In the genomic region with DNA sequence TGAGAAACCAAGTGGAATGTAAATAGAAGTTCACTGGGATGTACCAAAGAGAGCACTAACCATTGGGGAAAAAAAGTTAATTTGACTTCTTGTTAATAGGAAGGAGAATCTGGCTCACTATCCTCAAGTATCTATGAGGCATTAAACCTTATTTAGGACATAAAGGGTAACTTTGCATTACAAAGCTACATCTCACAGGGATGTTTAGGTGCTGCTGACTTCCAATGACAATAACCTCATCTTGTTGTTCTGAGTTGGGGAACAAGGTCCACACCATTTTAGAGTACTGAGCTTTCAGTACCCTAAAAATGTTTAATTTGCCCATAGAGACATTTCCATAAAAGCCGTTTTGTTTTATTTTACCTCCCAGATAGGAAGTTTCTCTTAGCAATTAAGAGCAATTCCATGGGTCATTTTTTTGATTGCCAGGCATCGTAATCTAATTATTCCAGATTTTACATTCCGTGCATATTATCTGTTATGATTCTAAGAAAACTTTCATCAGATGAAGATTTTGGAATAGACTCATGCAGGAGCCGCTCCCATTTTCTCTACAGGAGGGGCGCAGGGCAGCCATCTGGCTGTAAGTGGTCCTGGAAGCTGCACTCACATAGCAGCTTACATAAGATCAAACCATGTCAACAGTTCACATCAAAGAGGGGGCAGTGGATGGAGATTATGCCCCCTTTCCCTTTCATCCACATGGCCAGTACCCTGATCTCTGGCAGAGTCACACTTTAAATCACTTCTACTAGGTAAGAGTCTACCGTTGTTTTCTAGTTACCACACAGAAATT, we compare ENCODE assay signal across 24 cellular contexts.
DNase-seq lines count a peak whose midpoint lies in the region; ATAC-seq and TF ChIP-seq lines count a peak whose summit lies in the region.
"Had no signal": no experiment of that assay in that cellular context is flagged by ENCODE, and none has a peak within 500 bp of the region (broad histone marks: within the 10 kb centered on the region; RNA-seq: fewer than 3 reads in every experiment).

No MANE protein-coding gene starts in this region.

- H3K36me3 Mint-ChIP-seq in glutamatergic neuron (ENCODE audit: unreplicated experiment), result peaks cover 4% of the 10 kb centered on the region
- H3K36me3 Mint-ChIP-seq: stimulated activated memory B cell treated with anti-CD40 and anti-IgM and Interleukin-4, amounts not matched to agents 10 μg/mL and 1 μg/mL and 100 μg/mL, for 72 hours had no signal

- WGBS in suprapubic skin, result 71% methylated on average over 6 of the region's 6 CpGs
- 80 to 81% methylated on average over 6 of the region's 6 CpGs for WGBS in testis, 2 donors

- H3K27me3 Mint-ChIP-seq in glutamatergic neuron (ENCODE audit: unreplicated experiment), result peaks cover 2% of the 10 kb centered on the region

- H3K9me3 ChIP-seq in suprapubic skin (no peaks in the 10 kb centered on the region), testis (no peaks in the 10 kb centered on the region)
- H3K9me3 ChIP-seq: esophagus muscularis mucosa had no signal

- H3K27ac ChIP-seq in angular gyrus (ENCODE audit: low read depth, low read length) (peak overlapping the region; percentile 38), suprapubic skin (no peak overlapping the region), testis (no peak overlapping the region)
- H3K27ac ChIP-seq: C4-2B, foreskin keratinocyte, WERI-Rb-1 had no signal

- no peaks in the 10 kb centered on the region for H3K27me3 ChIP-seq in suprapubic skin
- no peaks in the 10 kb centered on the region for H3K27me3 ChIP-seq in testis
- H3K27me3 ChIP-seq: esophagus muscularis mucosa had no signal

- H3K36me3 ChIP-seq in suprapubic skin (no peaks in the 10 kb centered on the region), testis (ENCODE audit: low read depth, missing control alignments) (no peaks in the 10 kb centered on the region)
- H3K36me3 ChIP-seq: WERI-Rb-1 had no signal

- no peak for TF ChIP-seq EP300 in suprapubic skin (IDR thresholded peaks at IDR 0.05)

- peaks cover 9% of the 10 kb centered on the region for H3K4me1 ChIP-seq in suprapubic skin
- H3K4me1 ChIP-seq in testis, result no peaks in the 10 kb centered on the region
- H3K4me1 ChIP-seq: foreskin keratinocyte had no signal

- H3K4me3 ChIP-seq in AG10803 (ENCODE audit: low read length) (no peak overlapping the region), suprapubic skin (no peak overlapping the region), testis (no peak overlapping the region)

- in situ Hi-C loops in G401 (cut with HindIII; ENCODE audit: low sequenced_read_pairs), result no loop called here

- peak overlapping the region; percentile 32 for H3K4me3 Mint-ChIP-seq in glutamatergic neuron (ENCODE audit: unreplicated experiment)

- intact Hi-C loops in testis (cut with DNase I; ENCODE audit: low total_unique reads), result no loop called here

- no peak for TF ChIP-seq POLR2A in suprapubic skin (IDR thresholded peaks at IDR 0.05)
- no peak for TF ChIP-seq POLR2A in testis (IDR thresholded peaks at IDR 0.05)

- no peaks in the 10 kb centered on the region for H3K9me3 Mint-ChIP-seq in glutamatergic neuron (ENCODE audit: unreplicated experiment)
- H3K9me3 Mint-ChIP-seq: activated CD4-positive, alpha-beta T cell treated with anti-CD3 and anti-CD28 coated beads, Interleukin-2, amount 10 ng/mL, durations not matched to agents 24 days and 14 days; activated T-cell treated with anti-CD3 and anti-CD28 coated beads, Interleukin-2, amount 50 U/mL, for 4 hours; endodermal cell; neural crest cell; stimulated activated memory B cell treated with anti-CD40 and anti-IgM and Interleukin-4, amounts not matched to agents 10 μg/mL and 1 μg/mL and 100 μg/mL, for 72 hours had no signal

- DNase-seq in AG10803 (ENCODE audit: low read depth) (peak; percentile 30), G401 (ENCODE audit: low spot score) (peak; percentile 78), glutamatergic neuron (no peak), suprapubic skin (ENCODE audit: low spot score in 2 of 2) (no peak), KG1 (lab: John Stamatoyannopoulos, UW) (no peak), testis (no peak)
- DNase-seq: activated CD4-positive, alpha-beta T cell treated with anti-CD3 and anti-CD28 coated beads, Interleukin-2, amount 10 ng/mL, durations not matched to agents 24 days and 14 days; activated T-cell treated with anti-CD3 and anti-CD28 coated beads, Interleukin-2, amount 50 U/mL, for 4 hours; cortex of kidney; endodermal cell; foreskin keratinocyte; left cardiac atrium; stimulated activated CD4-positive, alpha-beta T cell treated with anti-CD3 and anti-CD28 coated beads, Interleukin-12 subunit alpha, Interleukin-12 subunit beta, amount 100 ng/mL, for 4 hours; stimulated activated CD4-positive, alpha-beta T cell treated with anti-CD3 and anti-CD28 coated beads, Interleukin-4, amount 100 ng/mL, for 4 hours had no signal

- peaks cover 23% of the 10 kb centered on the region for H3K4me1 Mint-ChIP-seq in glutamatergic neuron (ENCODE audit: low read depth, unreplicated experiment)

- ATAC-seq in GM21717 (IDR thresholded peaks at IDR 0.05; ENCODE audit: unreplicated experiment), result no peak
- ATAC-seq: HepG2; left cardiac atrium; Panc1; sciatic nerve; stimulated activated memory B cell treated with anti-CD40 and anti-IgM and Interleukin-4, amounts not matched to agents 10 μg/mL and 1 μg/mL and 100 μg/mL, for 72 hours had no signal

- no peak overlapping the region for H3K27ac Mint-ChIP-seq in glutamatergic neuron (ENCODE audit: unreplicated experiment)
- H3K27ac Mint-ChIP-seq: activated CD4-positive, alpha-beta T cell treated with anti-CD3 and anti-CD28 coated beads, Interleukin-2, amount 10 ng/mL, durations not matched to agents 24 days and 14 days; endodermal cell; stimulated activated memory B cell treated with anti-CD40 and anti-IgM and Interleukin-4, amounts not matched to agents 10 μg/mL and 1 μg/mL and 100 μg/mL, for 72 hours had no signal

- TF ChIP-seq CTCF in AG10803 (conservative IDR thresholded peaks at IDR 0.05; ENCODE audit: low read length) (no peak), glutamatergic neuron (IDR thresholded peaks at IDR 0.05; ENCODE audit: partially characterized antibody, unreplicated experiment) (no peak), suprapubic skin (IDR thresholded peaks at IDR 0.05) (no peak), testis (IDR thresholded peaks at IDR 0.05) (no peak)

Comparison
In these comparisons a context has a peak if more than half of its experiments do, and no peak if none do; other contexts are left out.
1. DNase-seq: peak in AG10803 (single experiment) and G401 (single experiment); none in glutamatergic neuron (single experiment), suprapubic skin (0 of 2), KG1 (single experiment) and testis (single experiment).